ENCODE assay signal across 2 cellular contexts in the genomic region with DNA sequence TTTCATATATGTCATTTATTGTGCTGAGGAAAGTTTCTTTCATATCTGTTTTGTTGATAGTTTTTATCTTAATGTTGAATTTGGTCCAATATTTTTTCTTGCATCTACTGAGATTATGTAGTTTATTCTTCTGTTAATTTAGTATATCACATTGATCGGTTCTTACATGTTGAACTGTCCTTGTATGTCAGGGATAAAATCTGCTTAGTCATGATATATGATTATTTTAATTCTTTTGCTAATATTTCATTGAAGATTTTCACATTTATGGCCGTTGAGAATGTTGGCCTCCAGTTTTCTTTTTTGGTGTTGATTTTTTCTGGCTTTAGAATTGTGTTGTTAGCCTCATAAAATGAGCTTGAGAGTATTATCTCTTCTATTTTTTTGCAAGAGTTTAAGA.
A peak's percentile ranks its signal among the peaks of the same experiment; 100 is the strongest.
TF ChIP-seq lines count a peak whose summit lies in the region.

No MANE protein-coding gene starts in this region.

TF ChIP-seq in A549, 52 proteins besides CTCF, POLR2A, EP300 and RAD21:
- TF ChIP-seq TP53 (CRISPR knock-in tag; IDR thresholded peaks at IDR 0.05) (no peak), NFE2L2 (conservative IDR thresholded peaks at IDR 0.05; ENCODE audit: low read length) (peak; percentile 58), MAFK (IDR thresholded peaks at IDR 0.05; ENCODE audit: partially characterized antibody) (peak; percentile 91)

TF ChIP-seq in IMR-90, 13 proteins besides CTCF, POLR2A, EP300 and RAD21:
- TF ChIP-seq NFE2L2 (IDR thresholded peaks at IDR 0.05; ENCODE audit: low read depth, low read length) (peak; percentile 81), MAFK (IDR thresholded peaks at IDR 0.05; ENCODE audit: low read depth, low read length) (peak; percentile 79), USF2 (IDR thresholded peaks at IDR 0.05; ENCODE audit: low read depth, low read length) (no peak)
